In the genomic region with DNA sequence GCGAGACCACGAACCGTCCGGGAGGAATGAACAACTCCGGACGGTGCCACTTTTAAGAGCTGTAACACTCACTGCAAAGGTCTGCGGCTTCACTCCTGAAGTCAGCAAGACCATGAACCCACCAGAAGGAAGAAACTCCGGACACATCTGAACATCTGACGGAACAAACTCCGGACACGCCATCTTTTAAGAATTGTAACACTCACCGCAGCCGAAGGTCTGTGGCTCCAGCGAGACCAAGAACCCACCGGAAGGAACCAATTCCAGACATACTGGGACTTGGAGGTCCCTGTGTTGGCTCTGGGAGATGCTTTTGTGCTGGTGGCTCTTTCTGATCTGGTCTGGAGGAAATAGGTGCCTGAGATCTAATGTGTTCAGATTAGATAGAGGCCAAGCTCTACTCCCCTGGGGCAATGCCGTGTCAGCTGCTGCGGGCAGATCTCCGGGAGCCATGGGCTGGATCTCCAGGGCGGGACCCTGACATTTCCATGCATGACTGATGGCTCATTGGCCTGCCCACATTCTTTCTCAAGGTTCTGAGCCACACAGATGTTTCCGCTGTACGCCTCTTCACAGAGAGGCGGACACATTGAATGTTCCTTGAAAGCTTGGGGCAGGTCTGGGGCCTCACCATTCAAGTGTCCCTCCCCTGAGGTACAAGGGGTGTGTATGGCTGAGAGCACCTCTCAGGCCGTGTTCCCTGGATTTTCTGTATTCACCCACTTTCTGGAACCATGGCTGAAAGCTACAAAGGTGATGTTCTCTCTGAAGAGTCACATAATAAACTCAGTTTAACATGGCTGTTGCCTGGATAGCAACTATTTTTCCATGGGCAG, we compare ENCODE assay signal across 1 cellular context.
TF ChIP-seq lines count a peak whose summit lies in the region.

No MANE protein-coding gene starts in this region.

TF ChIP-seq in K562, 482 proteins besides CTCF, POLR2A, EP300 and RAD21 (continued from another document and continues in another):
- TF ChIP-seq, protein P1, sequence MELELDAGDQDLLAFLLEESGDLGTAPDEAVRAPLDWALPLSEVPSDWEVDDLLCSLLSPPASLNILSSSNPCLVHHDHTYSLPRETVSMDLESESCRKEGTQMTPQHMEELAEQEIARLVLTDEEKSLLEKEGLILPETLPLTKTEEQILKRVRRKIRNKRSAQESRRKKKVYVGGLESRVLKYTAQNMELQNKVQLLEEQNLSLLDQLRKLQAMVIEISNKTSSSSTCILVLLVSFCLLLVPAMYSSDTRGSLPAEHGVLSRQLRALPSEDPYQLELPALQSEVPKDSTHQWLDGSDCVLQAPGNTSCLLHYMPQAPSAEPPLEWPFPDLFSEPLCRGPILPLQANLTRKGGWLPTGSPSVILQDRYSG (tag; conservative IDR thresholded peaks at IDR 0.05; ENCODE audit: low read depth) = peak; percentile 12; the same call in 1 of the 2 replicates
- TF ChIP-seq E4F1 (CRISPR knock-in tag; IDR thresholded peaks at IDR 0.05; ENCODE audit: borderline replicate concordance) (no peak), NELFE (IDR thresholded peaks at IDR 0.05; ENCODE audit: insufficient read depth, insufficient read length) (no peak), SMAD1 (IDR thresholded peaks at IDR 0.05; ENCODE audit: low read depth, low read length, partially characterized antibody) (peak; percentile 74), HMGN3 (IDR thresholded peaks at IDR 0.05; ENCODE audit: borderline replicate concordance, extremely low read depth, insufficient read length, low read depth, low read length) (peak; percentile 98), ELF2 (CRISPR knock-in tag; IDR thresholded peaks at IDR 0.05) (peak; percentile 47; the same call in 1 of the 2 replicates), TAF15 (IDR thresholded peaks at IDR 0.05; ENCODE audit: low read depth, low read length) (no peak), SPI1 (IDR thresholded peaks at IDR 0.05; ENCODE audit: borderline replicate concordance, low read depth, low read length) (0 out of 2 replicates have a peak, but pooled peaks have one; percentile 20), ZFP91 (CRISPR knock-in tag; IDR thresholded peaks at IDR 0.05) (no peak), FOXK2 (conservative IDR thresholded peaks at IDR 0.05 in 1 of 2, IDR thresholded peaks at IDR 0.05 in 1 of 2; ENCODE audit: low read depth in 2 of 2) (peak; percentile 9 to 45; a peak in 2 of 4 replicates), ZNF311 (CRISPR knock-in tag; IDR thresholded peaks at IDR 0.05) (peak; percentile 28; the same call in 1 of the 2 replicates), COPS2 (conservative IDR thresholded peaks at IDR 0.05) (no peak), CEBPB (tag; IDR thresholded peaks at IDR 0.05) (peak; percentile 66), NEUROD1 (IDR thresholded peaks at IDR 0.05; ENCODE audit: borderline replicate concordance, low read depth, low read length, partially characterized antibody) (peak; percentile 85), PYGO2 (tag; IDR thresholded peaks at IDR 0.05) (peak; percentile 69; the same call in 1 of the 2 replicates), TBP (optimal IDR thresholded peaks at IDR 0.05; ENCODE audit: low read depth, low read length) (peak; percentile 84), DACH1 (IDR thresholded peaks at IDR 0.05; ENCODE audit: partially characterized antibody) (peak; percentile 93)
- TF ChIP-seq, protein P2, sequence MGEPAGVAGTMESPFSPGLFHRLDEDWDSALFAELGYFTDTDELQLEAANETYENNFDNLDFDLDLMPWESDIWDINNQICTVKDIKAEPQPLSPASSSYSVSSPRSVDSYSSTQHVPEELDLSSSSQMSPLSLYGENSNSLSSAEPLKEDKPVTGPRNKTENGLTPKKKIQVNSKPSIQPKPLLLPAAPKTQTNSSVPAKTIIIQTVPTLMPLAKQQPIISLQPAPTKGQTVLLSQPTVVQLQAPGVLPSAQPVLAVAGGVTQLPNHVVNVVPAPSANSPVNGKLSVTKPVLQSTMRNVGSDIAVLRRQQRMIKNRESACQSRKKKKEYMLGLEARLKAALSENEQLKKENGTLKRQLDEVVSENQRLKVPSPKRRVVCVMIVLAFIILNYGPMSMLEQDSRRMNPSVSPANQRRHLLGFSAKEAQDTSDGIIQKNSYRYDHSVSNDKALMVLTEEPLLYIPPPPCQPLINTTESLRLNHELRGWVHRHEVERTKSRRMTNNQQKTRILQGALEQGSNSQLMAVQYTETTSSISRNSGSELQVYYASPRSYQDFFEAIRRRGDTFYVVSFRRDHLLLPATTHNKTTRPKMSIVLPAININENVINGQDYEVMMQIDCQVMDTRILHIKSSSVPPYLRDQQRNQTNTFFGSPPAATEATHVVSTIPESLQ (CRISPR knock-in tag; IDR thresholded peaks at IDR 0.05) = peak; percentile 92
- TF ChIP-seq, protein P3, sequence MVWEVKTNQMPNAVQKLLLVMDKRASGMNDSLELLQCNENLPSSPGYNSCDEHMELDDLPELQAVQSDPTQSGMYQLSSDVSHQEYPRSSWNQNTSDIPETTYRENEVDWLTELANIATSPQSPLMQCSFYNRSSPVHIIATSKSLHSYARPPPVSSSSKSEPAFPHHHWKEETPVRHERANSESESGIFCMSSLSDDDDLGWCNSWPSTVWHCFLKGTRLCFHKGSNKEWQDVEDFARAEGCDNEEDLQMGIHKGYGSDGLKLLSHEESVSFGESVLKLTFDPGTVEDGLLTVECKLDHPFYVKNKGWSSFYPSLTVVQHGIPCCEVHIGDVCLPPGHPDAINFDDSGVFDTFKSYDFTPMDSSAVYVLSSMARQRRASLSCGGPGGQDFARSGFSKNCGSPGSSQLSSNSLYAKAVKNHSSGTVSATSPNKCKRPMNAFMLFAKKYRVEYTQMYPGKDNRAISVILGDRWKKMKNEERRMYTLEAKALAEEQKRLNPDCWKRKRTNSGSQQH (CRISPR knock-in tag; IDR thresholded peaks at IDR 0.05) = peak; percentile 72
- TF ChIP-seq, protein P4, sequence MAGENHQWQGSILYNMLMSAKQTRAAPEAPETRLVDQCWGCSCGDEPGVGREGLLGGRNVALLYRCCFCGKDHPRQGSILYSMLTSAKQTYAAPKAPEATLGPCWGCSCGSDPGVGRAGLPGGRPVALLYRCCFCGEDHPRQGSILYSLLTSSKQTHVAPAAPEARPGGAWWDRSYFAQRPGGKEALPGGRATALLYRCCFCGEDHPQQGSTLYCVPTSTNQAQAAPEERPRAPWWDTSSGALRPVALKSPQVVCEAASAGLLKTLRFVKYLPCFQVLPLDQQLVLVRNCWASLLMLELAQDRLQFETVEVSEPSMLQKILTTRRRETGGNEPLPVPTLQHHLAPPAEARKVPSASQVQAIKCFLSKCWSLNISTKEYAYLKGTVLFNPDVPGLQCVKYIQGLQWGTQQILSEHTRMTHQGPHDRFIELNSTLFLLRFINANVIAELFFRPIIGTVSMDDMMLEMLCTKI (IDR thresholded peaks at IDR 0.05; ENCODE audit: partially characterized antibody) = no peak
- TF ChIP-seq, protein P5, sequence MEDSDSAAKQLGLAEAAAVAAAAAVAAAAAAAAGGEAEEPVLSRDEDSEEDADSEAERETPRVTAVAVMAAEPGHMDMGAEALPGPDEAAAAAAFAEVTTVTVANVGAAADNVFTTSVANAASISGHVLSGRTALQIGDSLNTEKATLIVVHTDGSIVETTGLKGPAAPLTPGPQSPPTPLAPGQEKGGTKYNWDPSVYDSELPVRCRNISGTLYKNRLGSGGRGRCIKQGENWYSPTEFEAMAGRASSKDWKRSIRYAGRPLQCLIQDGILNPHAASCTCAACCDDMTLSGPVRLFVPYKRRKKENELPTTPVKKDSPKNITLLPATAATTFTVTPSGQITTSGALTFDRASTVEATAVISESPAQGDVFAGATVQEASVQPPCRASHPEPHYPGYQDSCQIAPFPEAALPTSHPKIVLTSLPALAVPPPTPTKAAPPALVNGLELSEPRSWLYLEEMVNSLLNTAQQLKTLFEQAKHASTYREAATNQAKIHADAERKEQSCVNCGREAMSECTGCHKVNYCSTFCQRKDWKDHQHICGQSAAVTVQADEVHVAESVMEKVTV (CRISPR knock-in tag; IDR thresholded peaks at IDR 0.05) = peak; percentile 61
- TF ChIP-seq, protein P6, sequence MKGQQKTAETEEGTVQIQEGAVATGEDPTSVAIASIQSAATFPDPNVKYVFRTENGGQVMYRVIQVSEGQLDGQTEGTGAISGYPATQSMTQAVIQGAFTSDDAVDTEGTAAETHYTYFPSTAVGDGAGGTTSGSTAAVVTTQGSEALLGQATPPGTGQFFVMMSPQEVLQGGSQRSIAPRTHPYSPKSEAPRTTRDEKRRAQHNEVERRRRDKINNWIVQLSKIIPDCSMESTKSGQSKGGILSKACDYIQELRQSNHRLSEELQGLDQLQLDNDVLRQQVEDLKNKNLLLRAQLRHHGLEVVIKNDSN (CRISPR knock-in tag; IDR thresholded peaks at IDR 0.05) = peak; percentile 74
